In genomic region chr19:19034204-19034624, GRCh38 we compare ENCODE assay signal across 8 cellular contexts. TPM values are rescaled to one million over a fixed set of nuclear protein-coding genes. Genes with fewer than 3 reads are reported as not detected.
DNase-seq lines count a peak whose midpoint lies in the region; ATAC-seq and TF ChIP-seq lines count a peak whose summit lies in the region.

No MANE protein-coding gene starts in this region.

- DNase-seq in EH (ENCODE audit: low read depth) = peak; percentile 78
- peak; percentile 59 for DNase-seq in NCI-H345 (lab: John Stamatoyannopoulos, UW)
- DNase-seq in WTC11 (ENCODE audit: low spot score) = peak; percentile 66
- DNase-seq in caudate nucleus (lab: John Stamatoyannopoulos, UW) = peak in 36 of 61 donors; percentile 2 to 78 (median 32)
- peak; percentile 67 for DNase-seq in left lobe of liver (ENCODE audit: low spot score)
- peak; percentile 59 to 61 for DNase-seq in stimulated activated CD4-positive, alpha-beta T cell treated with anti-CD3 and anti-CD28 coated beads, Interleukin-2, amount 100 ng/mL, for 48 hours

- peaks cover 49% of the 10 kb centered on the region for H3K36me3 Mint-ChIP-seq in WTC11

- H3K4me1 Mint-ChIP-seq in WTC11 = peaks cover 15% of the 10 kb centered on the region

- ATAC-seq in HG02885 (IDR thresholded peaks at IDR 0.05; ENCODE audit: poor library complexity, unreplicated experiment) (peak; percentile 47), WTC11 (peak; percentile 69), left lobe of liver (peak; percentile 71), GM18519 (IDR thresholded peaks at IDR 0.05; ENCODE audit: low FRiP score, unreplicated experiment) (no peak)

- H3K27ac Mint-ChIP-seq in WTC11 = peak overlapping the region; percentile 86

- H3K9me3 Mint-ChIP-seq in WTC11 = peaks cover 13% of the 10 kb centered on the region

- TF ChIP-seq CTCF in WTC11 (IDR thresholded peaks at IDR 0.05) = no peak

- peak overlapping the region; percentile 85 for H3K4me3 Mint-ChIP-seq in WTC11

- POLR2A ChIA-PET in WTC11 (lab: Charles Lee) = no interaction called here

- no peaks in the 10 kb centered on the region for H3K27me3 Mint-ChIP-seq in WTC11 (ENCODE audit: low read depth)

- peak overlapping the region; percentile 96 for H3K27ac ChIP-seq in caudate nucleus (ENCODE audit: low read depth, low read length)

- CTCF ChIA-PET in WTC11 (lab: Charles Lee) = no interaction called here

TF ChIP-seq in WTC11, 78 proteins besides CTCF, POLR2A, EP300 and RAD21:
- TF ChIP-seq JAZF1 (CRISPR knock-in tag; IDR thresholded peaks at IDR 0.05) (no peak), FOXP1 (CRISPR knock-in tag; IDR thresholded peaks at IDR 0.05; ENCODE audit: borderline replicate concordance) (no peak), ATF1 (CRISPR knock-in tag; IDR thresholded peaks at IDR 0.05) (no peak), AR (CRISPR knock-in tag; IDR thresholded peaks at IDR 0.05) (no peak), TP53 (CRISPR knock-in tag; IDR thresholded peaks at IDR 0.05) (no peak), USF2 (CRISPR knock-in tag; IDR thresholded peaks at IDR 0.05) (peak; percentile 77), ZNF263 (CRISPR knock-in tag; IDR thresholded peaks at IDR 0.05; ENCODE audit: low read depth) (no peak), ZNF138 (CRISPR knock-in tag; conservative IDR thresholded peaks at IDR 0.05) (no peak), USF1 (CRISPR knock-in tag; IDR thresholded peaks at IDR 0.05) (peak; percentile 62; the same call in 1 of the 2 replicates), MXD4 (CRISPR knock-in tag; IDR thresholded peaks at IDR 0.05; ENCODE audit: borderline replicate concordance) (no peak), NFATC4 (CRISPR knock-in tag; IDR thresholded peaks at IDR 0.05) (no peak), JUN (CRISPR knock-in tag; IDR thresholded peaks at IDR 0.05) (no peak), SMAD3 (CRISPR knock-in tag; IDR thresholded peaks at IDR 0.05; ENCODE audit: borderline replicate concordance) (no peak), ZNF219 (CRISPR knock-in tag; IDR thresholded peaks at IDR 0.05; ENCODE audit: borderline replicate concordance) (no peak), NR1H2 (CRISPR knock-in tag; IDR thresholded peaks at IDR 0.05) (no peak)
- TF ChIP-seq, protein P1, sequence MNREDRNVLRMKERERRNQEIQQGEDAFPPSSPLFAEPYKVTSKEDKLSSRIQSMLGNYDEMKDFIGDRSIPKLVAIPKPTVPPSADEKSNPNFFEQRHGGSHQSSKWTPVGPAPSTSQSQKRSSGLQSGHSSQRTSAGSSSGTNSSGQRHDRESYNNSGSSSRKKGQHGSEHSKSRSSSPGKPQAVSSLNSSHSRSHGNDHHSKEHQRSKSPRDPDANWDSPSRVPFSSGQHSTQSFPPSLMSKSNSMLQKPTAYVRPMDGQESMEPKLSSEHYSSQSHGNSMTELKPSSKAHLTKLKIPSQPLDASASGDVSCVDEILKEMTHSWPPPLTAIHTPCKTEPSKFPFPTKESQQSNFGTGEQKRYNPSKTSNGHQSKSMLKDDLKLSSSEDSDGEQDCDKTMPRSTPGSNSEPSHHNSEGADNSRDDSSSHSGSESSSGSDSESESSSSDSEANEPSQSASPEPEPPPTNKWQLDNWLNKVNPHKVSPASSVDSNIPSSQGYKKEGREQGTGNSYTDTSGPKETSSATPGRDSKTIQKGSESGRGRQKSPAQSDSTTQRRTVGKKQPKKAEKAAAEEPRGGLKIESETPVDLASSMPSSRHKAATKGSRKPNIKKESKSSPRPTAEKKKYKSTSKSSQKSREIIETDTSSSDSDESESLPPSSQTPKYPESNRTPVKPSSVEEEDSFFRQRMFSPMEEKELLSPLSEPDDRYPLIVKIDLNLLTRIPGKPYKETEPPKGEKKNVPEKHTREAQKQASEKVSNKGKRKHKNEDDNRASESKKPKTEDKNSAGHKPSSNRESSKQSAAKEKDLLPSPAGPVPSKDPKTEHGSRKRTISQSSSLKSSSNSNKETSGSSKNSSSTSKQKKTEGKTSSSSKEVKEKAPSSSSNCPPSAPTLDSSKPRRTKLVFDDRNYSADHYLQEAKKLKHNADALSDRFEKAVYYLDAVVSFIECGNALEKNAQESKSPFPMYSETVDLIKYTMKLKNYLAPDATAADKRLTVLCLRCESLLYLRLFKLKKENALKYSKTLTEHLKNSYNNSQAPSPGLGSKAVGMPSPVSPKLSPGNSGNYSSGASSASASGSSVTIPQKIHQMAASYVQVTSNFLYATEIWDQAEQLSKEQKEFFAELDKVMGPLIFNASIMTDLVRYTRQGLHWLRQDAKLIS (CRISPR knock-in tag; IDR thresholded peaks at IDR 0.05; ENCODE audit: borderline replicate concordance) = no peak
TF ChIP-seq in WTC11: peak in this region for 2.

RNA-seq across cellular contexts. Expression of gene ARMC6, which starts 0.8 kb away (rescaled TPM):
- total RNA-seq in WTC11 (2021) (47.9 to 58.8 TPM (median 49.9 TPM) in 3 replicates), left lobe of liver (50.9 TPM)

RNA-seq across cellular contexts. Expression of gene SUGP2, which starts 0.9 kb away (rescaled TPM):
- total RNA-seq in WTC11 (2021) (156 to 160 TPM (median 156 TPM) in 3 replicates), left lobe of liver (35.4 TPM)

RNA-seq across cellular contexts. Expression of gene SLC25A42, which starts 29.6 kb away (rescaled TPM):
- total RNA-seq in WTC11 (2021) (8.1 to 9.2 TPM (median 8.7 TPM) in 3 replicates), left lobe of liver (77.8 TPM)
